In genomic region chr17:35808962-35809854, GRCh38 we compare ENCODE assay signal across 1 cellular context.
TF ChIP-seq lines count a peak whose summit lies in the region.

TAF15 (plus strand) TSS chr17:35809484; CDS start chr17:35809570, 86 bp downstream.

TF ChIP-seq in K562, 482 proteins besides CTCF, POLR2A, EP300 and RAD21 (continued from another document and continues in another):
- TF ChIP-seq CREB3L1 (IDR thresholded peaks at IDR 0.05; ENCODE audit: borderline replicate concordance, low read depth) (0 out of 2 replicates have a peak, but pooled peaks have one; percentile 33), HDGF (IDR thresholded peaks at IDR 0.05) (no peak), ZNF830 (CRISPR knock-in tag; IDR thresholded peaks at IDR 0.05) (peak; percentile 75; the same call in 1 of the 2 replicates), ZNF354B (CRISPR knock-in tag; IDR thresholded peaks at IDR 0.05) (no peak), ZFP36 (IDR thresholded peaks at IDR 0.05; ENCODE audit: low read depth, low read length, partially characterized antibody) (peak; percentile 7), JUND (IDR thresholded peaks at IDR 0.05; ENCODE audit: borderline replicate concordance, low read depth, low read length) (peak; percentile 99), JUND (tag; IDR thresholded peaks at IDR 0.05; ENCODE audit: borderline replicate concordance, low read depth, low read length) (peak; percentile 41; the same call in 1 of the 3 replicates), CXXC5 (CRISPR knock-in tag; IDR thresholded peaks at IDR 0.05) (peak; percentile 88), ZBTB43 (CRISPR knock-in tag; IDR thresholded peaks at IDR 0.05) (0 out of 2 replicates have a peak, but pooled peaks have one; percentile 4), SRSF7 (optimal IDR thresholded peaks at IDR 0.05; ENCODE audit: low read depth, low read length) (no peak), GTF2E2 (tag; IDR thresholded peaks at IDR 0.05) (peak; percentile 91), E2F3 (CRISPR knock-in tag; IDR thresholded peaks at IDR 0.05) (peak; percentile 67), ETV6 (IDR thresholded peaks at IDR 0.05; ENCODE audit: borderline replicate concordance in 1 of 2, low read depth in 2 of 2, low read length in 1 of 2) (no peak), ETV6 (CRISPR knock-in tag; IDR thresholded peaks at IDR 0.05; ENCODE audit: borderline replicate concordance) (no peak), ZNF316 (IDR thresholded peaks at IDR 0.05) (peak; percentile 19; the same call in 1 of the 2 replicates), CBX3 (IDR thresholded peaks at IDR 0.05; ENCODE audit: borderline replicate concordance in 1 of 2, low read length in 2 of 2) (peak in 1 of 2 experiments; percentile 62; a peak in 2 of 3 replicates), ZBED1 (IDR thresholded peaks at IDR 0.05) (peak; percentile 31; the same call in 1 of the 2 replicates), TCF7L2 (IDR thresholded peaks at IDR 0.05; ENCODE audit: low read depth, low read length) (peak; percentile 99), CREB1 (IDR thresholded peaks at IDR 0.05) (peak; percentile 48; the same call in 1 of the 2 replicates), CREB1 (CRISPR knock-in tag; IDR thresholded peaks at IDR 0.05) (peak; percentile 35; the same call in 1 of the 2 replicates), ZSCAN32 (CRISPR knock-in tag; IDR thresholded peaks at IDR 0.05) (peak; percentile 28; the same call in 1 of the 2 replicates), TOE1 (IDR thresholded peaks at IDR 0.05; ENCODE audit: borderline replicate concordance) (peak; percentile 95), TOE1 (CRISPR knock-in tag; IDR thresholded peaks at IDR 0.05; ENCODE audit: borderline replicate concordance, low read depth) (no peak), NFIC (IDR thresholded peaks at IDR 0.05) (peak; percentile 65), HMGXB4 (CRISPR knock-in tag; IDR thresholded peaks at IDR 0.05) (0 out of 2 replicates have a peak, but pooled peaks have one; percentile 22), NFE2 (IDR thresholded peaks at IDR 0.05; ENCODE audit: low read depth) (peak; percentile 0; the same call in 1 of the 2 replicates), PHF8 (IDR thresholded peaks at IDR 0.05; ENCODE audit: borderline replicate concordance, low read length) (peak; percentile 92), SIX5 (IDR thresholded peaks at IDR 0.05; ENCODE audit: borderline replicate concordance in 1 of 2, insufficient read depth in 1 of 2, low read depth in 1 of 2, low read length in 2 of 2) (peak; percentile 36 to 50; a peak in 2 of 4 replicates), RNF2 (IDR thresholded peaks at IDR 0.05) (peak; percentile 93; the same call in 1 of the 2 replicates), SIN3B (IDR thresholded peaks at IDR 0.05; ENCODE audit: low read depth) (0 out of 2 replicates have a peak, but pooled peaks have one; percentile 2), ETV5 (CRISPR knock-in tag; IDR thresholded peaks at IDR 0.05; ENCODE audit: low read depth) (no peak), XRCC5 (IDR thresholded peaks at IDR 0.05; ENCODE audit: low read depth, low read length) (peak; percentile 82; the same call in 1 of the 2 replicates), SRF (CRISPR knock-in tag; IDR thresholded peaks at IDR 0.05) (peak; percentile 61 to 65; a peak in 3 of 4 replicates), ZNF184 (CRISPR knock-in tag; IDR thresholded peaks at IDR 0.05) (no peak), RBFOX2 (IDR thresholded peaks at IDR 0.05; ENCODE audit: low read depth, low read length) (peak; percentile 100), ZFX (CRISPR knock-in tag; IDR thresholded peaks at IDR 0.05) (peak; percentile 96), MYC (IDR thresholded peaks at IDR 0.05; ENCODE audit: low read depth, low read length) (peak; percentile 77), MYC (CRISPR knock-in tag; IDR thresholded peaks at IDR 0.05; ENCODE audit: borderline replicate concordance, low read depth) (no peak; the same call in 1 of the 2 replicates), EP400 (IDR thresholded peaks at IDR 0.05) (peak; percentile 96), BCOR (IDR thresholded peaks at IDR 0.05) (peak; percentile 6; the same call in 1 of the 2 replicates), PML (IDR thresholded peaks at IDR 0.05; ENCODE audit: low read length) (peak; percentile 94), FIP1L1 (IDR thresholded peaks at IDR 0.05; ENCODE audit: low read depth, low read length, poor library complexity, severe bottlenecking) (peak; percentile 67), L3MBTL2 (IDR thresholded peaks at IDR 0.05) (peak; percentile 71), RBM22 (IDR thresholded peaks at IDR 0.05; ENCODE audit: low read depth, low read length, poor library complexity, severe bottlenecking) (peak; percentile 71), NR4A1 (CRISPR knock-in tag; IDR thresholded peaks at IDR 0.05) (no peak), NR4A1 (tag; IDR thresholded peaks at IDR 0.05) (no peak), KAT8 (IDR thresholded peaks at IDR 0.05; ENCODE audit: low read depth) (no peak)
- TF ChIP-seq, protein P1, sequence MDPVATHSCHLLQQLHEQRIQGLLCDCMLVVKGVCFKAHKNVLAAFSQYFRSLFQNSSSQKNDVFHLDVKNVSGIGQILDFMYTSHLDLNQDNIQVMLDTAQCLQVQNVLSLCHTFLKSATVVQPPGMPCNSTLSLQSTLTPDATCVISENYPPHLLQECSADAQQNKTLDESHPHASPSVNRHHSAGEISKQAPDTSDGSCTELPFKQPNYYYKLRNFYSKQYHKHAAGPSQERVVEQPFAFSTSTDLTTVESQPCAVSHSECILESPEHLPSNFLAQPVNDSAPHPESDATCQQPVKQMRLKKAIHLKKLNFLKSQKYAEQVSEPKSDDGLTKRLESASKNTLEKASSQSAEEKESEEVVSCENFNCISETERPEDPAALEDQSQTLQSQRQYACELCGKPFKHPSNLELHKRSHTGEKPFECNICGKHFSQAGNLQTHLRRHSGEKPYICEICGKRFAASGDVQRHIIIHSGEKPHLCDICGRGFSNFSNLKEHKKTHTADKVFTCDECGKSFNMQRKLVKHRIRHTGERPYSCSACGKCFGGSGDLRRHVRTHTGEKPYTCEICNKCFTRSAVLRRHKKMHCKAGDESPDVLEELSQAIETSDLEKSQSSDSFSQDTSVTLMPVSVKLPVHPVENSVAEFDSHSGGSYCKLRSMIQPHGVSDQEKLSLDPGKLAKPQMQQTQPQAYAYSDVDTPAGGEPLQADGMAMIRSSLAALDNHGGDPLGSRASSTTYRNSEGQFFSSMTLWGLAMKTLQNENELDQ (CRISPR knock-in tag; IDR thresholded peaks at IDR 0.05; ENCODE audit: borderline replicate concordance): no peak
- TF ChIP-seq, protein P2, sequence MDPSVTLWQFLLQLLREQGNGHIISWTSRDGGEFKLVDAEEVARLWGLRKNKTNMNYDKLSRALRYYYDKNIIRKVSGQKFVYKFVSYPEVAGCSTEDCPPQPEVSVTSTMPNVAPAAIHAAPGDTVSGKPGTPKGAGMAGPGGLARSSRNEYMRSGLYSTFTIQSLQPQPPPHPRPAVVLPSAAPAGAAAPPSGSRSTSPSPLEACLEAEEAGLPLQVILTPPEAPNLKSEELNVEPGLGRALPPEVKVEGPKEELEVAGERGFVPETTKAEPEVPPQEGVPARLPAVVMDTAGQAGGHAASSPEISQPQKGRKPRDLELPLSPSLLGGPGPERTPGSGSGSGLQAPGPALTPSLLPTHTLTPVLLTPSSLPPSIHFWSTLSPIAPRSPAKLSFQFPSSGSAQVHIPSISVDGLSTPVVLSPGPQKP (CRISPR knock-in tag; IDR thresholded peaks at IDR 0.05): no peak
- TF ChIP-seq, protein P3, sequence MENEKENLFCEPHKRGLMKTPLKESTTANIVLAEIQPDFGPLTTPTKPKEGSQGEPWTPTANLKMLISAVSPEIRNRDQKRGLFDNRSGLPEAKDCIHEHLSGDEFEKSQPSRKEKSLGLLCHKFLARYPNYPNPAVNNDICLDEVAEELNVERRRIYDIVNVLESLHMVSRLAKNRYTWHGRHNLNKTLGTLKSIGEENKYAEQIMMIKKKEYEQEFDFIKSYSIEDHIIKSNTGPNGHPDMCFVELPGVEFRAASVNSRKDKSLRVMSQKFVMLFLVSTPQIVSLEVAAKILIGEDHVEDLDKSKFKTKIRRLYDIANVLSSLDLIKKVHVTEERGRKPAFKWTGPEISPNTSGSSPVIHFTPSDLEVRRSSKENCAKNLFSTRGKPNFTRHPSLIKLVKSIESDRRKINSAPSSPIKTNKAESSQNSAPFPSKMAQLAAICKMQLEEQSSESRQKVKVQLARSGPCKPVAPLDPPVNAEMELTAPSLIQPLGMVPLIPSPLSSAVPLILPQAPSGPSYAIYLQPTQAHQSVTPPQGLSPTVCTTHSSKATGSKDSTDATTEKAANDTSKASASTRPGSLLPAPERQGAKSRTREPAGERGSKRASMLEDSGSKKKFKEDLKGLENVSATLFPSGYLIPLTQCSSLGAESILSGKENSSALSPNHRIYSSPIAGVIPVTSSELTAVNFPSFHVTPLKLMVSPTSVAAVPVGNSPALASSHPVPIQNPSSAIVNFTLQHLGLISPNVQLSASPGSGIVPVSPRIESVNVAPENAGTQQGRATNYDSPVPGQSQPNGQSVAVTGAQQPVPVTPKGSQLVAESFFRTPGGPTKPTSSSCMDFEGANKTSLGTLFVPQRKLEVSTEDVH (IDR thresholded peaks at IDR 0.05; ENCODE audit: low read depth, partially characterized antibody): peak; percentile 18
- TF ChIP-seq, protein P4, sequence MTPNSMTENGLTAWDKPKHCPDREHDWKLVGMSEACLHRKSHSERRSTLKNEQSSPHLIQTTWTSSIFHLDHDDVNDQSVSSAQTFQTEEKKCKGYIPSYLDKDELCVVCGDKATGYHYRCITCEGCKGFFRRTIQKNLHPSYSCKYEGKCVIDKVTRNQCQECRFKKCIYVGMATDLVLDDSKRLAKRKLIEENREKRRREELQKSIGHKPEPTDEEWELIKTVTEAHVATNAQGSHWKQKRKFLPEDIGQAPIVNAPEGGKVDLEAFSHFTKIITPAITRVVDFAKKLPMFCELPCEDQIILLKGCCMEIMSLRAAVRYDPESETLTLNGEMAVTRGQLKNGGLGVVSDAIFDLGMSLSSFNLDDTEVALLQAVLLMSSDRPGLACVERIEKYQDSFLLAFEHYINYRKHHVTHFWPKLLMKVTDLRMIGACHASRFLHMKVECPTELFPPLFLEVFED (CRISPR knock-in tag; conservative IDR thresholded peaks at IDR 0.05): peak; percentile 64; the same call in 1 of the 2 replicates
- TF ChIP-seq, protein P5, sequence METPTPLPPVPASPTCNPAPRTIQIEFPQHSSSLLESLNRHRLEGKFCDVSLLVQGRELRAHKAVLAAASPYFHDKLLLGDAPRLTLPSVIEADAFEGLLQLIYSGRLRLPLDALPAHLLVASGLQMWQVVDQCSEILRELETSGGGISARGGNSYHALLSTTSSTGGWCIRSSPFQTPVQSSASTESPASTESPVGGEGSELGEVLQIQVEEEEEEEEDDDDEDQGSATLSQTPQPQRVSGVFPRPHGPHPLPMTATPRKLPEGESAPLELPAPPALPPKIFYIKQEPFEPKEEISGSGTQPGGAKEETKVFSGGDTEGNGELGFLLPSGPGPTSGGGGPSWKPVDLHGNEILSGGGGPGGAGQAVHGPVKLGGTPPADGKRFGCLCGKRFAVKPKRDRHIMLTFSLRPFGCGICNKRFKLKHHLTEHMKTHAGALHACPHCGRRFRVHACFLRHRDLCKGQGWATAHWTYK (CRISPR knock-in tag; IDR thresholded peaks at IDR 0.05): peak; percentile 71; the same call in 1 of the 2 replicates
- TF ChIP-seq, protein P6, sequence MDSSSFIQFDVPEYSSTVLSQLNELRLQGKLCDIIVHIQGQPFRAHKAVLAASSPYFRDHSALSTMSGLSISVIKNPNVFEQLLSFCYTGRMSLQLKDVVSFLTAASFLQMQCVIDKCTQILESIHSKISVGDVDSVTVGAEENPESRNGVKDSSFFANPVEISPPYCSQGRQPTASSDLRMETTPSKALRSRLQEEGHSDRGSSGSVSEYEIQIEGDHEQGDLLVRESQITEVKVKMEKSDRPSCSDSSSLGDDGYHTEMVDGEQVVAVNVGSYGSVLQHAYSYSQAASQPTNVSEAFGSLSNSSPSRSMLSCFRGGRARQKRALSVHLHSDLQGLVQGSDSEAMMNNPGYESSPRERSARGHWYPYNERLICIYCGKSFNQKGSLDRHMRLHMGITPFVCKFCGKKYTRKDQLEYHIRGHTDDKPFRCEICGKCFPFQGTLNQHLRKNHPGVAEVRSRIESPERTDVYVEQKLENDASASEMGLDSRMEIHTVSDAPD (CRISPR knock-in tag; IDR thresholded peaks at IDR 0.05): no peak
